Comparison of ENCODE assay signal across 14 cellular contexts in the genomic region with DNA sequence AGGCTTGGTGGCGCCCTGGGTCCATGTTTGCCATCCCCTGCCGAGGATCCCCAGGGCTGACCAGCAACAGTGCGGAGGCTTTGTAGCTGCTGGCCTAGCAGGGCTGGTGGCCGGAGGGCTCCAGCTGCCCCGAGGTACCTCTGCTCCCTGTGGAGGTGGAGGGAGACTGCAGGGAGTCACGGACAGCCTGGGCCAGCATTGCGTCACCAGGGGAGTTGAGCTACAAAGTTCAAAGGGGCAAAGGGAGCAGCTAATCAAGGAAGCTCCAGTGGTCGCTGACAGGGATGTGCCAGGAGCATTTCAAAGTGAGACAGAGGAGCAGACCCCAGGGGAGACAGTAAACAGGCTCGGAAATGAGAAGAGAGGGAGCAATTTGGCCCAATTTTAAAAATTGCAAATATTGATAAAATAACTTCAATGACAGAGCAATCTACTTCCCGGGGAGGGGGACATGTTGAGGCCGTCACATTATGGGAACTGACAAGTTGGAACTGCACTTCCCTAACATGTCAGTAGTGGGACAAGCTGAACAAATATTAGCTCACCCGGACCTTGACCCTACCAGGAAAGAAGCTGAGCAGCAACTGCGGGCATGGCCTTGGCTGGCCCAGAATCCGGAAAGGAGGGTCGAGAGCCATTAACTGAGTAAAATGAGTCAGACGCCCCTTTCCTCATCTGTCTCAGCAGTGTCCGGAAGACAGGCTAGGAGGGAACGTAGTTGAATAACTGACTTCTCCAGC. TPM values are rescaled to one million over a fixed set of nuclear protein-coding genes. Genes with fewer than 3 reads are reported as not detected.
DNase-seq lines count a peak whose midpoint lies in the region; ATAC-seq and TF ChIP-seq lines count a peak whose summit lies in the region.
"Had no signal": no experiment of that assay in that cellular context is flagged by ENCODE, and none has a peak within 500 bp of the region (broad histone marks: within the 10 kb centered on the region; RNA-seq: fewer than 3 reads in every experiment).

No MANE protein-coding gene starts in this region.

- peaks cover 8% of the 10 kb centered on the region for H3K9me3 Mint-ChIP-seq in nephron progenitor cell

- CTCF ChIA-PET in Panc1 (lab: Charles Lee), result interaction anchor here (1.0 to 1.7 kb wide), 4 partner anchors 12 to 64 kb away, joined by 3 to 9 read pairs (median 4); a partner anchor contains a TSS

- BruUV-seq in Panc1 (replicated peaks; lab: Mats Ljungman, UMichigan), result no TSS peak

- TF ChIP-seq CTCF in Panc1 (IDR thresholded peaks at IDR 0.05) (no peak; the same call in 1 of the 2 replicates), epithelial cell of proximal tubule (conservative IDR thresholded peaks at IDR 0.05; ENCODE audit: low read depth, low read length) (peak; percentile 23), nephron progenitor cell (IDR thresholded peaks at IDR 0.05) (peak; percentile 24)

- H3K27ac ChIP-seq in Panc1 (ENCODE audit: low read length), result peak overlapping the region; percentile 95
- H3K27ac ChIP-seq: parathyroid adenoma, WERI-Rb-1 had no signal

- POLR2A ChIA-PET in Panc1 (lab: Charles Lee), result interaction anchor here (0.5 to 1.3 kb wide), 5 partner anchors 21 to 584 kb away, joined by 4 to 8 read pairs (median 5); a partner anchor contains a TSS

- H3K27ac Mint-ChIP-seq in nephron progenitor cell, result peak overlapping the region; percentile 76
- H3K27ac Mint-ChIP-seq: dendritic cell treated with granulocyte-macrophage colony-stimulating factor and Interleukin-4, amounts not matched to agents 40 ng/mL and 50 ng/mL, for 4 days; H9 had no signal

- no peaks in the 10 kb centered on the region for H3K27me3 ChIP-seq in Panc1 (ENCODE audit: control insufficient read depth, insufficient read depth, low read length)

- H3K27me3 Mint-ChIP-seq in nephron progenitor cell (ENCODE audit: low read depth, poor library complexity), result no peaks in the 10 kb centered on the region

- no peaks in the 10 kb centered on the region for H3K36me3 ChIP-seq in Panc1 (ENCODE audit: control insufficient read depth, insufficient read depth, low read length)
- H3K36me3 ChIP-seq: WERI-Rb-1 had no signal

- H3K36me3 Mint-ChIP-seq in nephron progenitor cell (ENCODE audit: low read depth), result no peaks in the 10 kb centered on the region

- intact Hi-C loops in Panc1 (cut with micrococcal nuclease; ENCODE audit: unreplicated experiment), result loop anchor here (2.0 kb wide), 1 partner anchor 64 kb away; a partner anchor contains a TSS

- ATAC-seq in Panc1, result peak; percentile 85
- ATAC-seq in GM19328 (IDR thresholded peaks at IDR 0.05; ENCODE audit: unreplicated experiment), result no peak

- H3K4me3 ChIP-seq in Panc1 (ENCODE audit: low read depth in 2 of 2, low read length in 2 of 2) (peak overlapping the region in 1 of 2 experiments; percentile 27; a peak in 2 of 4 replicates), epithelial cell of proximal tubule (ENCODE audit: low read depth, low read length) (no peak overlapping the region)

- H3K9me3 ChIP-seq in Panc1 (ENCODE audit: control insufficient read depth, insufficient read depth, low read depth, low read length), result no peaks in the 10 kb centered on the region; the same call in 1 of the 2 replicates

- peak overlapping the region; percentile 49 for H3K4me3 Mint-ChIP-seq in nephron progenitor cell
- H3K4me3 Mint-ChIP-seq: dendritic cell treated with granulocyte-macrophage colony-stimulating factor and Interleukin-4, amounts not matched to agents 40 ng/mL and 50 ng/mL, for 4 days; H9 had no signal

- DNase-seq in Caki2 (ENCODE audit: low read depth), result peak; percentile 49
- DNase-seq in Panc1 (ENCODE audit: low read depth, low spot score), result no peak
- no peak for DNase-seq in epithelial cell of proximal tubule (ENCODE audit: low read depth)
- peak; percentile 53 for DNase-seq in nephron progenitor cell
- no peak for DNase-seq in activated CD4-positive, alpha-beta T cell treated with anti-CD3 and anti-CD28 coated beads, Interleukin-2, amount 50 U/mL, for 48 hours
- DNase-seq in NOMO-1 treated with dmso at 0.1 percent for 144 hours (lab: John Stamatoyannopoulos, UW; ENCODE audit: unreplicated experiment), result no peak
- DNase-seq in NCI-H1105 (lab: John Stamatoyannopoulos, UW), result no peak
- DNase-seq: activated effector memory CD4-positive, alpha-beta T cell treated with anti-CD3 and anti-CD28 coated beads, Interleukin-2, amount 50 U/mL, for 16 hours; H9; NCI-H1417 treated with DMSO at 0.1 percent for 48 hours; WERI-Rb-1 had no signal

- in situ Hi-C loops in Caki2 (cut with HindIII; ENCODE audit: low pct_unique_long_range_greater_than_20kb, low sequenced_read_pairs) (no loop called here), Panc1 (cut with HindIII; ENCODE audit: low pct_unique_long_range_greater_than_20kb, low sequenced_read_pairs) (no loop called here)

- H3K4me1 ChIP-seq in Panc1 (ENCODE audit: control insufficient read depth, insufficient read depth, low read length), result peaks cover 56% of the 10 kb centered on the region
- H3K4me1 ChIP-seq: parathyroid adenoma had no signal

- peaks cover 45% of the 10 kb centered on the region for H3K4me1 Mint-ChIP-seq in nephron progenitor cell

RNA-seq across cellular contexts. Expression of a gene that starts 39.4 kb away (rescaled TPM):
- 0.14 and 0.88 TPM in 2 replicates for total RNA-seq in Caki2 (2014; rRNA removed; shearing (Covaris generic); ENCODE audit: low replicate concordance)
- total RNA-seq in Panc1 (2021; ENCODE audit: unreplicated experiment) (0.82 TPM), epithelial cell of proximal tubule (0.51 and 1.3 TPM in 2 replicates)
- 0.71 TPM for polyA plus RNA-seq in Panc1 (2012; ENCODE audit: insufficient read length)
- total RNA-seq: H9 had no signal

Comparison
In these comparisons a context has a peak if more than half of its experiments do, and no peak if none do; other contexts are left out.
1. DNase-seq: peak in Caki2 (single experiment) and nephron progenitor cell (single experiment); none in Panc1 (single experiment), epithelial cell of proximal tubule (single experiment), activated CD4-positive, alpha-beta T cell treated with anti-CD3 and anti-CD28 coated beads, Interleukin-2, amount 50 U/mL, for 48 hours (0 of 2), NOMO-1 treated with dmso at 0.1 percent for 144 hours (single experiment) and NCI-H1105 (single experiment).